21 cellular contexts compared by ENCODE assay signal in the genomic region with DNA sequence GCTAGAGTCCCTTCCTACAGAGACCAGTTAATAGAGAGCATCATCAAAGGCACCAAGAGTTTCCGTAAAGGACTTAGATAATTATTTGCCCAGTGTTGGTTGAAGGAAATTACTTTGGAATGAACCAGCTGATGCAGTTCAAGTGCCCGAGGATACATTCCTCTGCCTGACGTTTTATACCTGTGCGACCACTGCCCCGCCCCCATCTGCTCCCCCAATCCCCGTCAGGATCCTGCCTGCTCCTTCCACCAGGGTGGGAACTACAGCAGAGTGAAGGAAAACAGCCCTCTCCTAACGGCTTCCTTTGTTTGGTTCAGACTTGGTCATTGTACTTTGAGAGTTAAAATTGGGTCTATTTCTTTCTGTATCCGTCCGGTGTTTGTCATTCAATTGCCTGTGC.
DNase-seq lines count a peak whose midpoint lies in the region; ATAC-seq and FAIRE-seq lines count a peak whose summit lies in the region.
"Had no signal": no experiment of that assay in that cellular context is flagged by ENCODE, and none has a peak within 500 bp of the region (broad histone marks: within the 10 kb centered on the region; RNA-seq: fewer than 3 reads in every experiment).

No MANE protein-coding gene starts in this region.

- ATAC-seq in GM19023 (IDR thresholded peaks at IDR 0.05; ENCODE audit: unreplicated experiment) (no peak), HG03469 (IDR thresholded peaks at IDR 0.05; ENCODE audit: unreplicated experiment) (no peak)
- ATAC-seq: K562, T-cell had no signal

- no peak for FAIRE-seq in GM19239 (lab: Jason Lieb, UNC)
- FAIRE-seq: D721Med, H1, K562 had no signal

- DNase-seq in ELF-1 (ENCODE audit: low read depth, low spot score) (peak; percentile 43), NCI-H146 (lab: John Stamatoyannopoulos, UW) (peak; percentile 69), NCI-H748 treated with DMSO at 0.1 percent for 48 hours (lab: John Stamatoyannopoulos, UW) (peak; percentile 29), islet precursor cell (peak; percentile 81), occipital lobe (lab: John Stamatoyannopoulos, UW) (no peak), GM19239 (ENCODE audit: insufficient read length, low spot score) (no peak)
- DNase-seq: MV-4-11, NCI-H1105, NCI-H1436 treated with DMSO at 0.1 percent for 48 hours, NCI-H2029, NCI-H2171, NCI-H226, NCI-H526, Right ventricle myocardium superior, RPMI8226, T-cell had no signal

Comparison
In these comparisons a context has a peak if more than half of its experiments do, and no peak if none do; other contexts are left out.
1. DNase-seq: peak in ELF-1 (single experiment), NCI-H146 (single experiment), NCI-H748 treated with DMSO at 0.1 percent for 48 hours (single experiment) and islet precursor cell (single experiment); none in occipital lobe (single experiment) and GM19239 (single experiment).